22 cellular contexts compared by ENCODE assay signal in genomic region chr7:110835889-110836288, GRCh38.
A peak's percentile ranks its signal among the peaks of the same experiment; 100 is the strongest.
DNase-seq lines count a peak whose midpoint lies in the region; ATAC-seq, FAIRE-seq and TF ChIP-seq lines count a peak whose summit lies in the region.
"Had no signal": no experiment of that assay in that cellular context is flagged by ENCODE, and none has a peak within 500 bp of the region (broad histone marks: within the 10 kb centered on the region; RNA-seq: fewer than 3 reads in every experiment).

No MANE protein-coding gene starts in this region.

- H3K4me1 Mint-ChIP-seq in astrocyte (ENCODE audit: low read depth, unreplicated experiment) = no peaks in the 10 kb centered on the region
- H3K4me1 Mint-ChIP-seq: B cell had no signal

- no peak overlapping the region for H3K4me2 ChIP-seq in astrocyte (ENCODE audit: low read length)
- H3K4me2 ChIP-seq: BLaER1 had no signal

- H2AFZ ChIP-seq in astrocyte (ENCODE audit: low read depth, low read length) = no peak overlapping the region
- H2AFZ ChIP-seq: GM23248 had no signal

- no peak for FAIRE-seq in astrocyte (lab: Jason Lieb, UNC)
- FAIRE-seq: A204.1, G401.6, GM12892, H1 had no signal

- no peak for ATAC-seq in HG03565 (IDR thresholded peaks at IDR 0.05; ENCODE audit: unreplicated experiment)
- ATAC-seq: CD8-positive, alpha-beta T cell had no signal

- no peaks in the 10 kb centered on the region for H3K36me3 Mint-ChIP-seq in astrocyte (ENCODE audit: low read depth, unreplicated experiment)
- H3K36me3 Mint-ChIP-seq: CD8-positive, alpha-beta T cell had no signal

- H3K9ac ChIP-seq in astrocyte (ENCODE audit: low read length) = no peak overlapping the region
- H3K9ac ChIP-seq: BLaER1, GM23248 had no signal

- H3K27me3 Mint-ChIP-seq in astrocyte (ENCODE audit: low read depth, unreplicated experiment) = no peaks in the 10 kb centered on the region
- H3K27me3 Mint-ChIP-seq: B cell; CD4-positive, CD25-positive, alpha-beta regulatory T cell had no signal

- TF ChIP-seq CTCF in astrocyte (IDR thresholded peaks at IDR 0.05; ENCODE audit: insufficient read depth, low read depth, low read length) = no peak

- H3K27me3 ChIP-seq in astrocyte (ENCODE audit: insufficient read depth, low read length) = no peaks in the 10 kb centered on the region
- H3K27me3 ChIP-seq: BLaER1 had no signal

- no peaks in the 10 kb centered on the region for H3K9me3 ChIP-seq in astrocyte (ENCODE audit: insufficient read depth, low read depth, low read length)
- H3K9me3 ChIP-seq: BLaER1, Caco-2 had no signal

- no peaks in the 10 kb centered on the region for H3K79me2 ChIP-seq in astrocyte (ENCODE audit: insufficient read depth, low read length)

- H3K27ac Mint-ChIP-seq in astrocyte (ENCODE audit: unreplicated experiment) = no peak overlapping the region
- H3K27ac Mint-ChIP-seq: B cell; CD4-positive, CD25-positive, alpha-beta regulatory T cell; CD8-positive, alpha-beta T cell had no signal

- H3K27ac ChIP-seq in astrocyte (ENCODE audit: low read depth, low read length) = no peak overlapping the region
- H3K27ac ChIP-seq: 22Rv1, BLaER1, C4-2B, GM23248 had no signal

- no peaks in the 10 kb centered on the region for H3K4me1 ChIP-seq in astrocyte (ENCODE audit: insufficient read depth, low read length)
- H3K4me1 ChIP-seq: BLaER1, Caco-2 had no signal

- H3K9me3 Mint-ChIP-seq in astrocyte (ENCODE audit: unreplicated experiment) = no peaks in the 10 kb centered on the region
- H3K9me3 Mint-ChIP-seq: CD8-positive, alpha-beta T cell had no signal

- no peaks in the 10 kb centered on the region for H4K20me1 ChIP-seq in astrocyte (ENCODE audit: insufficient read depth, low read length)
- H4K20me1 ChIP-seq: BLaER1 had no signal

- no peak overlapping the region for H3K4me3 ChIP-seq in astrocyte (ENCODE audit: insufficient read depth, low read depth, low read length)
- H3K4me3 ChIP-seq: BLaER1, GM23248 had no signal

- H3K36me3 ChIP-seq in astrocyte (ENCODE audit: insufficient read depth, low read length) = no peaks in the 10 kb centered on the region
- H3K36me3 ChIP-seq: BLaER1 had no signal

- DNase-seq in NCI-H748 (lab: John Stamatoyannopoulos, UW; ENCODE audit: unreplicated experiment) (peak; percentile 47), NCI-H748 treated with DMSO at 0.1 percent for 48 hours (lab: John Stamatoyannopoulos, UW) (no peak), NCI-H69 (lab: John Stamatoyannopoulos, UW) (peak; percentile 85), astrocyte (ENCODE audit: low read depth) (peak; percentile 1), renal cortical epithelial cell (ENCODE audit: low read depth) (peak; percentile 33), NK-92 (lab: John Stamatoyannopoulos, UW; ENCODE audit: unreplicated experiment) (no peak)
- DNase-seq in activated naive CD4-positive, alpha-beta T cell treated with anti-CD3 and anti-CD28 coated beads, Interleukin-2, amount 50 U/mL, for 16 hours = no peak
- DNase-seq: Caco-2, GM23248, H7, HCEC 1CT had no signal

- no peak overlapping the region for H3K4me3 Mint-ChIP-seq in astrocyte (ENCODE audit: unreplicated experiment)
- H3K4me3 Mint-ChIP-seq: B cell; CD4-positive, CD25-positive, alpha-beta regulatory T cell; CD8-positive, alpha-beta T cell had no signal

Comparison
In these comparisons a context has a peak if more than half of its experiments do, and no peak if none do; other contexts are left out.
1. DNase-seq: peak in NCI-H748 (single experiment), NCI-H69 (single experiment), astrocyte (single experiment) and renal cortical epithelial cell (single experiment); none in NCI-H748 treated with DMSO at 0.1 percent for 48 hours (single experiment), activated naive CD4-positive, alpha-beta T cell treated with anti-CD3 and anti-CD28 coated beads, Interleukin-2, amount 50 U/mL, for 16 hours (single experiment) and NK-92 (single experiment).